In genomic region chr1:84478876-84479868, GRCh38 we compare ENCODE assay signal across 1 cellular context.
TF ChIP-seq lines count a peak whose summit lies in the region.

Gene RPF1, plus strand, starts transcription at chr1:84479266. Its CDS starts 16 bp downstream, at chr1:84479282.

TF ChIP-seq in K562, 482 proteins besides CTCF, POLR2A, EP300 and RAD21 (continued from another document and continues in another):
- TF ChIP-seq SFPQ (IDR thresholded peaks at IDR 0.05; ENCODE audit: low read depth, low read length) (no peak), NFIC (IDR thresholded peaks at IDR 0.05) (peak; percentile 42), KAT2B (IDR thresholded peaks at IDR 0.05; ENCODE audit: low read depth, low read length) (no peak), ZFP91 (CRISPR knock-in tag; IDR thresholded peaks at IDR 0.05) (no peak), BCOR (IDR thresholded peaks at IDR 0.05) (no peak), NFYB (IDR thresholded peaks at IDR 0.05; ENCODE audit: extremely low read depth, insufficient read length) (no peak), MIER1 (IDR thresholded peaks at IDR 0.05; ENCODE audit: low read depth) (peak; percentile 73; the same call in 1 of the 2 replicates), PKNOX1 (IDR thresholded peaks at IDR 0.05) (peak; percentile 83), MLLT1 (IDR thresholded peaks at IDR 0.05) (peak in 1 of 2 experiments; percentile 72; a peak in 2 of 4 replicates), TRIM25 (IDR thresholded peaks at IDR 0.05; ENCODE audit: borderline replicate concordance) (no peak), TRIM24 (IDR thresholded peaks at IDR 0.05) (no peak; a peak in 1 of 4 replicates), KDM4B (IDR thresholded peaks at IDR 0.05; ENCODE audit: borderline replicate concordance in 2 of 2, low read depth in 1 of 2) (peak in 1 of 2 experiments; percentile 86; a peak in 2 of 4 replicates), USF1 (CRISPR knock-in tag; IDR thresholded peaks at IDR 0.05) (peak; percentile 52), ARNT (IDR thresholded peaks at IDR 0.05) (peak in 1 of 2 experiments; percentile 35; a peak in 1 of 4 replicates), PRPF4 (IDR thresholded peaks at IDR 0.05; ENCODE audit: insufficient read depth, low read depth, low read length, poor library complexity, severe bottlenecking) (no peak), HCFC1 (IDR thresholded peaks at IDR 0.05; ENCODE audit: low read depth, low read length) (peak; percentile 71), NRF1 (conservative IDR thresholded peaks at IDR 0.05 in 1 of 2, IDR thresholded peaks at IDR 0.05 in 1 of 2) (peak; percentile 91 to 92), ZNF740 (CRISPR knock-in tag; IDR thresholded peaks at IDR 0.05) (no peak), ZNF740 (tag; IDR thresholded peaks at IDR 0.05) (0 out of 4 replicates have a peak, but pooled peaks of 1 of the 2 experiments have one; percentile 36), HMG20B (CRISPR knock-in tag; IDR thresholded peaks at IDR 0.05) (no peak), SIN3B (IDR thresholded peaks at IDR 0.05; ENCODE audit: low read depth) (peak; percentile 76), POLR2AphosphoS5 (IDR thresholded peaks at IDR 0.05; ENCODE audit: control insufficient read depth, insufficient read depth, low read depth, low read length) (peak; percentile 91), HNRNPL (IDR thresholded peaks at IDR 0.05; ENCODE audit: low read depth, low read length) (no peak), CTBP1 (IDR thresholded peaks at IDR 0.05; ENCODE audit: borderline replicate concordance) (peak; percentile 43), ZNF217 (CRISPR knock-in tag; IDR thresholded peaks at IDR 0.05) (no peak), PHTF2 (CRISPR knock-in tag; IDR thresholded peaks at IDR 0.05) (no peak), KDM5B (IDR thresholded peaks at IDR 0.05; ENCODE audit: insufficient replicate concordance, low read depth, low read length) (peak; percentile 45), PTRF (tag; IDR thresholded peaks at IDR 0.05) (peak; percentile 75; the same call in 1 of the 2 replicates), THRB (CRISPR knock-in tag; conservative IDR thresholded peaks at IDR 0.05) (0 out of 2 replicates have a peak, but pooled peaks have one; percentile 48), NUFIP1 (IDR thresholded peaks at IDR 0.05; ENCODE audit: partially characterized antibody) (no peak), CREB1 (IDR thresholded peaks at IDR 0.05) (peak; percentile 42), CREB1 (CRISPR knock-in tag; IDR thresholded peaks at IDR 0.05) (0 out of 2 replicates have a peak, but pooled peaks have one; percentile 12), TBL1XR1 (IDR thresholded peaks at IDR 0.05; ENCODE audit: low read length in 2 of 2) (peak in 1 of 2 experiments; percentile 79; a peak in 1 of 4 replicates), MTF1 (CRISPR knock-in tag; IDR thresholded peaks at IDR 0.05; ENCODE audit: borderline replicate concordance) (no peak), GABPB1 (CRISPR knock-in tag; IDR thresholded peaks at IDR 0.05) (peak; percentile 99), ELF4 (CRISPR knock-in tag; IDR thresholded peaks at IDR 0.05) (peak; percentile 68), MAFK (IDR thresholded peaks at IDR 0.05; ENCODE audit: low read length) (no peak), ERF (CRISPR knock-in tag; IDR thresholded peaks at IDR 0.05) (peak; percentile 82; the same call in 1 of the 2 replicates), ZBTB17 (CRISPR knock-in tag; IDR thresholded peaks at IDR 0.05) (0 out of 2 replicates have a peak, but pooled peaks have one; percentile 14), ZNF282 (CRISPR knock-in tag; IDR thresholded peaks at IDR 0.05) (no peak), ELF2 (CRISPR knock-in tag; IDR thresholded peaks at IDR 0.05) (peak; percentile 90), HINFP (tag; conservative IDR thresholded peaks at IDR 0.05; ENCODE audit: low read depth) (no peak; the same call in 1 of the 2 replicates), PML (IDR thresholded peaks at IDR 0.05; ENCODE audit: low read length) (peak; percentile 83), RFX7 (CRISPR knock-in tag; IDR thresholded peaks at IDR 0.05) (no peak), NR2C2 (CRISPR knock-in tag; IDR thresholded peaks at IDR 0.05) (peak; percentile 99), NR2C2 (tag; IDR thresholded peaks at IDR 0.05) (peak; percentile 100), HNRNPLL (IDR thresholded peaks at IDR 0.05; ENCODE audit: low read depth, low read length, poor library complexity, severe bottlenecking) (peak; percentile 99), NR1H2 (CRISPR knock-in tag; IDR thresholded peaks at IDR 0.05) (no peak; the same call in 1 of the 2 replicates), CLOCK (CRISPR knock-in tag; IDR thresholded peaks at IDR 0.05; ENCODE audit: borderline replicate concordance) (no peak), FOXK2 (conservative IDR thresholded peaks at IDR 0.05 in 1 of 2, IDR thresholded peaks at IDR 0.05 in 1 of 2; ENCODE audit: low read depth in 2 of 2) (peak in 1 of 2 experiments; percentile 72; a peak in 3 of 4 replicates)
